Comparison of ENCODE assay signal across 15 cellular contexts in genomic region chr6:13660893-13661292, GRCh38.
"Had no signal": no experiment of that assay in that cellular context is flagged by ENCODE, and none has a peak within 500 bp of the region (broad histone marks: within the 10 kb centered on the region; RNA-seq: fewer than 3 reads in every experiment).

No MANE protein-coding gene starts in this region.

- H3K36me3 ChIP-seq: esophagus muscularis mucosa, tibial artery had no signal

- FAIRE-seq: endothelial cell of umbilical vein, urothelium cell line had no signal

- H3K4me3 ChIP-seq: esophagus muscularis mucosa, lower lobe of right lung, tibial artery had no signal

- DNase-seq: activated CD4-positive, alpha-beta T cell treated with anti-CD3 and anti-CD28 coated beads, Interleukin-2, amount 10 ng/mL, durations not matched to agents 24 days and 14 days; activated CD8-positive, alpha-beta T cell treated with anti-CD3 and anti-CD28 coated beads for 36 hours; anterior cingulate cortex; dermis blood vessel endothelial cell; effector memory CD4-positive, alpha-beta T cell; lower lobe of right lung; naive thymus-derived CD8-positive, alpha-beta T cell; stimulated activated naive CD4-positive, alpha-beta T cell treated with Interleukin-2 at 50 U/mL for 16 hours; T-helper 1 cell; T1000; tibial artery had no signal

- H3K27me3 ChIP-seq: esophagus muscularis mucosa, tibial artery had no signal

- H3K27me3 Mint-ChIP-seq: activated CD4-positive, alpha-beta T cell treated with anti-CD3 and anti-CD28 coated beads, Interleukin-2, amount 10 ng/mL, durations not matched to agents 24 days and 14 days; activated CD8-positive, alpha-beta T cell treated with anti-CD3 and anti-CD28 coated beads for 36 hours; naive thymus-derived CD8-positive, alpha-beta T cell had no signal

- H3K9me3 Mint-ChIP-seq: activated CD8-positive, alpha-beta T cell treated with anti-CD3 and anti-CD28 coated beads for 36 hours; naive thymus-derived CD8-positive, alpha-beta T cell had no signal

- H3K27ac ChIP-seq: esophagus muscularis mucosa, lower lobe of right lung, parathyroid adenoma, tibial artery had no signal

- H3K4me1 ChIP-seq: parathyroid adenoma had no signal

- H3K27ac Mint-ChIP-seq: activated CD4-positive, alpha-beta T cell treated with anti-CD3 and anti-CD28 coated beads, Interleukin-2, amount 10 ng/mL, durations not matched to agents 24 days and 14 days; activated CD8-positive, alpha-beta T cell treated with anti-CD3 and anti-CD28 coated beads for 36 hours had no signal

- H3K4me3 Mint-ChIP-seq: activated CD4-positive, alpha-beta T cell treated with anti-CD3 and anti-CD28 coated beads, Interleukin-2, amount 10 ng/mL, durations not matched to agents 24 days and 14 days; activated CD8-positive, alpha-beta T cell treated with anti-CD3 and anti-CD28 coated beads for 36 hours had no signal

- ATAC-seq: activated CD8-positive, alpha-beta T cell treated with anti-CD3 and anti-CD28 coated beads for 36 hours; lower lobe of right lung; naive thymus-derived CD8-positive, alpha-beta T cell had no signal

- H3K9me3 ChIP-seq: esophagus muscularis mucosa, lower lobe of right lung, tibial artery had no signal
